ENCODE assay signal across 8 cellular contexts in the genomic region with DNA sequence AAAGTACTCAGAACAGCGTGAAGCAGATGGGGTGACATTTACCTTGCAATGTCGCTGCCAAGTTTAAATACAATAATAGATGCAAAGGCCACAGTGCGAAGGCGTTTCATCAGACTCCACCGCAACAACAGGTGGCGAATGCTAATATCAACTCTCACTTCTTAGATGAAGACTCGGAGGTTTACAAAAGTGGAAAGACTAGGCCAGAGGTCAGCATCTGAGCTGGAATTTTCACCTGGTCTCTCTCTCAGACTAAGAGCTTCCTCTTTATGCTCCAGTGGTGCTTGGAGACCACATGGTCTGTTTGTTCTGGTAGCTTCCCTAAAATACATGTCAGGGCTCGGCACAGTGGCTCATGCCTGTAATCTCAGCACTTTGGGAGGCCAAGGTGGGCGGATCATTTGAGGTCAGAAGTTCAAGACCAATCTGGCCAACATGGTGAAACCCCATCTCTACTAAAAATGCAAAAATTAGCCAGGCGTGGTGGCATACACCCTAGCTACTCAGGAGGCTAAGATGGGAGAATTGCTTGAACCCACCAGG.
DNase-seq lines count a peak whose midpoint lies in the region; ATAC-seq and TF ChIP-seq lines count a peak whose summit lies in the region.

No MANE protein-coding gene starts in this region.

- H3K4me3 Mint-ChIP-seq in natural killer cell, result no peak overlapping the region
- H3K4me3 Mint-ChIP-seq in natural killer cell treated with Interleukin-12 subunit alpha and Interleukin-12 subunit beta and Interleukin-15 and Interleukin-18, amount 100 ng/mL, for 72 hours, result no peak overlapping the region

- no peak overlapping the region for H3K4me3 ChIP-seq in upper lobe of right lung
- no peak overlapping the region for H3K4me3 ChIP-seq in left ventricle myocardium inferior

- no peaks in the 10 kb centered on the region for H3K27me3 Mint-ChIP-seq in natural killer cell (ENCODE audit: low read depth in 2 of 2)
- no peaks in the 10 kb centered on the region for H3K27me3 Mint-ChIP-seq in natural killer cell treated with Interleukin-12 subunit alpha and Interleukin-12 subunit beta and Interleukin-15 and Interleukin-18, amount 100 ng/mL, for 72 hours

- no peaks in the 10 kb centered on the region for H3K27me3 ChIP-seq in upper lobe of right lung
- no peaks in the 10 kb centered on the region for H3K27me3 ChIP-seq in left ventricle myocardium inferior (ENCODE audit: low read depth)

- H3K9me3 ChIP-seq in upper lobe of right lung (no peaks in the 10 kb centered on the region), left ventricle myocardium inferior (replicated peaks) (no peaks in the 10 kb centered on the region)

- H3K27ac ChIP-seq in upper lobe of right lung (no peak overlapping the region), left ventricle myocardium inferior (replicated peaks) (no peak overlapping the region)

- ATAC-seq in natural killer cell (peak in 2 of 3 donors; percentile 21 to 59), HG02938 (IDR thresholded peaks at IDR 0.05; ENCODE audit: unreplicated experiment) (peak; percentile 76), upper lobe of right lung (peak; percentile 70)
- ATAC-seq in natural killer cell treated with Interleukin-12 subunit alpha and Interleukin-12 subunit beta and Interleukin-15 and Interleukin-18, amount 100 ng/mL, for 72 hours, result no peak

- H3K9me3 Mint-ChIP-seq in natural killer cell, result no peaks in the 10 kb centered on the region
- no peaks in the 10 kb centered on the region for H3K9me3 Mint-ChIP-seq in natural killer cell treated with Interleukin-12 subunit alpha and Interleukin-12 subunit beta and Interleukin-15 and Interleukin-18, amount 100 ng/mL, for 72 hours

- H3K27ac Mint-ChIP-seq in natural killer cell, result peak overlapping the region in 1 of 2 donors; percentile 67
- H3K27ac Mint-ChIP-seq in natural killer cell treated with Interleukin-12 subunit alpha and Interleukin-12 subunit beta and Interleukin-15 and Interleukin-18, amount 100 ng/mL, for 72 hours, result no peak overlapping the region

- H3K36me3 ChIP-seq in upper lobe of right lung (no peaks in the 10 kb centered on the region), left ventricle myocardium inferior (no peaks in the 10 kb centered on the region)

- no peaks in the 10 kb centered on the region for H3K36me3 Mint-ChIP-seq in natural killer cell
- no peaks in the 10 kb centered on the region for H3K36me3 Mint-ChIP-seq in natural killer cell treated with Interleukin-12 subunit alpha and Interleukin-12 subunit beta and Interleukin-15 and Interleukin-18, amount 100 ng/mL, for 72 hours

- TF ChIP-seq CTCF in natural killer cell (IDR thresholded peaks at IDR 0.05), result no peak
- TF ChIP-seq CTCF in upper lobe of right lung (IDR thresholded peaks at IDR 0.05), result no peak
- TF ChIP-seq CTCF in left ventricle myocardium inferior (IDR thresholded peaks at IDR 0.05; ENCODE audit: borderline replicate concordance), result no peak

- H3K4me1 ChIP-seq in upper lobe of right lung (peaks cover 25% of the 10 kb centered on the region), left ventricle myocardium inferior (peaks cover 29% of the 10 kb centered on the region)

- DNase-seq in natural killer cell (no peak), NOMO-1 treated with DMSO at 0.1 percent for 48 hours (lab: John Stamatoyannopoulos, UW; ENCODE audit: unreplicated experiment) (peak; percentile 79), upper lobe of right lung (no peak), T1000 (lab: John Stamatoyannopoulos, UW) (no peak), activated gamma-delta T cell treated with Interleukin-2 at 50 U/mL for 16 hours (no peak), left ventricle myocardium inferior (no peak)
- DNase-seq in natural killer cell treated with Interleukin-12 subunit alpha and Interleukin-12 subunit beta and Interleukin-15 and Interleukin-18, amount 100 ng/mL, for 72 hours (ENCODE audit: low spot score), result no peak

- intact Hi-C loops in natural killer cell (cut with micrococcal nuclease) (no loop called here), upper lobe of right lung (cut with DNase I) (no loop called here), left ventricle myocardium inferior (cut with micrococcal nuclease) (no loop called here)

- H3K4me1 Mint-ChIP-seq in natural killer cell, result peaks cover 28 to 39% of the 10 kb centered on the region in 2 donors
- H3K4me1 Mint-ChIP-seq in natural killer cell treated with Interleukin-12 subunit alpha and Interleukin-12 subunit beta and Interleukin-15 and Interleukin-18, amount 100 ng/mL, for 72 hours (ENCODE audit: low read depth in 2 of 2), result peaks cover 29 to 34% of the 10 kb centered on the region in 2 donors

Comparison
In these comparisons a context has a peak if more than half of its experiments do, and no peak if none do; other contexts are left out.
1. ATAC-seq: peak in natural killer cell (2 of 3), HG02938 (single experiment) and upper lobe of right lung (single experiment); none in natural killer cell treated with Interleukin-12 subunit alpha and Interleukin-12 subunit beta and Interleukin-15 and Interleukin-18, amount 100 ng/mL, for 72 hours (0 of 2).